ENCODE assay signal across 8 cellular contexts in the genomic region with DNA sequence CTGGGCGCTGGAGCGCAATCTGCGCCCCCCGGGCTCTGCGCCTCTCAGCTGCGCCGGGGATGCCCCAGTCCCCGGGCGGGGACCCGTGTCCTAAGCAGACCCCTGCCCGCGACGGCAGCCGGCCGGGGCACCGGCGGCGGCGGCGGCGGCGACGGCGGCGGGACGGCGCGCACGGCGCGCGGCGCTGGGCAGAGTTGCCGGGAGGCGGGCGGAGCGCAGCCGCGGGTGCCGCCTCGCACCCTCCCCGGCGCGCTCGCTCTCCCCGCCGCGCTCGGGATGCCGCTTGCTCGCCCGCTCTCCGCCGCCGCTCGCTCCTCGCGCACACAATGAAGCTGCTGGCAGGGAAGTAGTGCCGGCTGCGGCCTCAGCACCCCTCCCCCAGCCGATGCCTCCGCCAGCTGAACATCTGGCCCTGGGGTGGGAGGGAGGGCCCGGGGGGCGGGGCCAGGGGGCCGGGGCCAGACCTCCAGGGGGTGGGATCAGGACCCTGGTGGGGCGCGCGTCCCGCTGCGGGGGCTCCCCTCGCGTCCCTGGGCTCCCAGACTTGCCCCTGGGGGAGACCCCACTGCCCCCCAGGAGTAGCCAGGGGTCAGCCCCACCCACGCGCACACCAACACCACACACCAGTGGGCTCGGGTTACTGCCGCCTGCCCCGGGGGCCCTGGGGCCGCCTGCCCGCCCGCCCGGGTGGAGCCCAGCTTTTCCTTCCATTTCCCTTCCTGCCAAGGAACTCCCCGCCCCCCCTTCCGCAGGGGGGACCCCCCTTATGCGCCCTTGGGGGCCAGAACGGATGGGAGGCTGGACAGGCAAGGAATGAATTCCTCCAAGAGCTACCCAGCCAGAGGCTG. TPM values are rescaled to one million over a fixed set of nuclear protein-coding genes. Genes with fewer than 3 reads are reported as not detected.
A peak's percentile ranks its signal among the peaks of the same experiment; 100 is the strongest.
DNase-seq lines count a peak whose midpoint lies in the region; TF ChIP-seq lines count a peak whose summit lies in the region.

A gene (minus strand): TSS at position 328 of the 848 bp plus-strand sequence. CDS start 708 bp downstream, outside the sequence.

- intact Hi-C loops in esophagus squamous epithelium (cut with DNase I) = no loop called here

- H3K4me1 ChIP-seq in OCI-LY1 (ENCODE audit: insufficient read depth, low read length, severe bottlenecking) (peaks cover 42% of the 10 kb centered on the region), esophagus squamous epithelium (peaks cover 44 to 59% (median 51%) of the 10 kb centered on the region in 3 donors)

- H3K4me2 ChIP-seq in OCI-LY1 (ENCODE audit: low read length) = peak within 1 kb of the TSS; percentile 98

- H3K79me2 ChIP-seq in OCI-LY1 (ENCODE audit: insufficient read depth, low read length) = no peaks in the 10 kb centered on the region

- no peak within 1 kb of the TSS for H2AFZ ChIP-seq in OCI-LY1 (ENCODE audit: low read length)

- no peaks in the 10 kb centered on the region; the same call in 1 of the 2 replicates for H3K27me3 ChIP-seq in OCI-LY1 (ENCODE audit: insufficient read depth, low read length)
- peaks cover 0 to 17% (median 0%) of the 10 kb centered on the region in 4 donors for H3K27me3 ChIP-seq in esophagus squamous epithelium

- no CpG with 5 or more reads among the region's 85 CpGs for WGBS in esophagus squamous epithelium, 2 donors

- DNase-seq in DMS153 treated with DMSO at 0.1 percent for 48 hours (lab: John Stamatoyannopoulos, UW; ENCODE audit: unreplicated experiment) (peak; percentile 71), HuH-7.5 (ENCODE audit: low spot score) (peak; percentile 96), esophagus squamous epithelium (lab: John Stamatoyannopoulos, UW) (no peak), myocyte (ENCODE audit: low read depth) (peak; percentile 70)
- peak; percentile 71 to 79 for DNase-seq in activated T-cell treated with anti-CD3 and anti-CD28 coated beads, Interleukin-2, amount 50 U/mL, for 48 hours
- DNase-seq in stimulated activated naive CD4-positive, alpha-beta T cell (lab: John Stamatoyannopoulos, UW) = peak; percentile 32 to 56 (median 43)
- no peak for DNase-seq in NK-92 treated with Interleukin-12 subunit alpha and Interleukin-12 subunit beta, amount 100 ng/mL, for 24 hours (lab: John Stamatoyannopoulos, UW)

- no peak for TF ChIP-seq POLR2A in esophagus squamous epithelium (IDR thresholded peaks at IDR 0.05)

- H3K27ac ChIP-seq in OCI-LY1 (ENCODE audit: low read depth, low read length, poor library complexity, severe bottlenecking) = peak within 1 kb of the TSS; percentile 59
- peak within 1 kb of the TSS; percentile 58 to 88 (median 80) for H3K27ac ChIP-seq in esophagus squamous epithelium

- no peaks in the 10 kb centered on the region for H3F3A ChIP-seq in OCI-LY1 (ENCODE audit: insufficient read depth, low read length)

- peak within 1 kb of the TSS; percentile 68 for H3K9ac ChIP-seq in OCI-LY1 (ENCODE audit: low read length)

- TF ChIP-seq CTCF in OCI-LY1 (IDR thresholded peaks at IDR 0.05; ENCODE audit: low read length) (no peak), esophagus squamous epithelium (IDR thresholded peaks at IDR 0.05) (no peak)

- H4K20me1 ChIP-seq in OCI-LY1 (ENCODE audit: insufficient read depth, low read length) = no peaks in the 10 kb centered on the region

- no peaks in the 10 kb centered on the region for H3K9me2 ChIP-seq in OCI-LY1 (ENCODE audit: low read depth, low read length)

- H3K36me3 ChIP-seq in OCI-LY1 (ENCODE audit: insufficient read depth, low read length) (no peaks in the 10 kb centered on the region), esophagus squamous epithelium (no peaks in the 10 kb centered on the region)

- no peaks in the 10 kb centered on the region for H3K9me3 ChIP-seq in OCI-LY1 (ENCODE audit: low read length)
- H3K9me3 ChIP-seq in esophagus squamous epithelium = no peaks in the 10 kb centered on the region

- H3K4me3 ChIP-seq in OCI-LY1 (ENCODE audit: low read depth, low read length, poor library complexity, severe bottlenecking) (peak within 1 kb of the TSS; percentile 73), esophagus squamous epithelium (peak within 1 kb of the TSS; percentile 34 to 71 (median 50))

RNA-seq across cellular contexts. Expression of the gene that starts here (rescaled TPM):
- under 1 TPM in 3 of 4 donors, not detected in 1; 0.19 to 0.49 (median 0.22) TPM for total RNA-seq in esophagus squamous epithelium
- total RNA-seq in myocyte = 0.53 and 0.57 TPM in 2 replicates
- polyA plus RNA-seq in myocyte (2012) = 0.26 TPM

Comparison
In these comparisons a context has a peak if more than half of its experiments do, and no peak if none do; other contexts are left out.
1. Peak in DNase-seq in myocyte; RNA of the gene not detected or under 1 TPM.
2. DNase-seq: peak in DMS153 treated with DMSO at 0.1 percent for 48 hours (single experiment), HuH-7.5 (single experiment), activated T-cell treated with anti-CD3 and anti-CD28 coated beads, Interleukin-2, amount 50 U/mL, for 48 hours (2 of 2) and stimulated activated naive CD4-positive, alpha-beta T cell (6 of 6); none in esophagus squamous epithelium (single experiment) and NK-92 treated with Interleukin-12 subunit alpha and Interleukin-12 subunit beta, amount 100 ng/mL, for 24 hours (single experiment).